ENCODE assay signal across 2 cellular contexts in the genomic region with DNA sequence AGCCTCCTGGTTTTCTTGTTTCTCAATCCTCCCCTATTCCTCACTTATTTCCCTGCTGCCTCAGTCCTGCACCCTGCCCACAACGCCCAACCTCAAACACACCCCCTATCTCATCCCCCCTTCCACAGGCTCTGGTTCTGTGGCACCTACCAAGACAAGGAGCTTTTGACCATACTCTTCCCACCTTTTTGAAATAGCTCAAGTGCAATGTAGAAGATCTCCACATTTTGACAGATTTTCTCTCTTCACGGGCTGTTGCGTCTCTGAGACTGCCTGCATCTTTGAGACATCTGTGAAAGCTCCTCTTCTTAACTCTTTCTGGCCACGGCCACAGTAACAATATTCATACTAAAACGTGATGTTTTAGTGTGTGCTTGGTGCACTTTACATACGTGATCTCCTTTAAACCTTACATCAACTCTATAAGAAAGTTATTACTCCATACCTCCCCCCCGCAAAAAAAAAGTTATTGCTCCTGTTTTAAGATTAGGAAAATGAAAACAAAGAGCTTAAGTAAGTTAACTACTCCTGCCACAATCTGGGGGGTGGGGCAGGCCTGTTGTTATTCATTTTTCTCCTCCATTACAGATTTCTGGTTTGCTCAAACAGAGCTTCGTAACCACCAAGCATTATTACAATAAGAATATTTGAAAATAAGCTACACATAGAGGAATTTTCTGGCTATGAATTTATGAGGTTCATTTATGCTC.
TF ChIP-seq lines count a peak whose summit lies in the region.

No MANE protein-coding gene starts in this region.

TF ChIP-seq in GM23338, 12 proteins besides CTCF, POLR2A, EP300 and RAD21 (continued from another document):
- TF ChIP-seq, protein P1, sequence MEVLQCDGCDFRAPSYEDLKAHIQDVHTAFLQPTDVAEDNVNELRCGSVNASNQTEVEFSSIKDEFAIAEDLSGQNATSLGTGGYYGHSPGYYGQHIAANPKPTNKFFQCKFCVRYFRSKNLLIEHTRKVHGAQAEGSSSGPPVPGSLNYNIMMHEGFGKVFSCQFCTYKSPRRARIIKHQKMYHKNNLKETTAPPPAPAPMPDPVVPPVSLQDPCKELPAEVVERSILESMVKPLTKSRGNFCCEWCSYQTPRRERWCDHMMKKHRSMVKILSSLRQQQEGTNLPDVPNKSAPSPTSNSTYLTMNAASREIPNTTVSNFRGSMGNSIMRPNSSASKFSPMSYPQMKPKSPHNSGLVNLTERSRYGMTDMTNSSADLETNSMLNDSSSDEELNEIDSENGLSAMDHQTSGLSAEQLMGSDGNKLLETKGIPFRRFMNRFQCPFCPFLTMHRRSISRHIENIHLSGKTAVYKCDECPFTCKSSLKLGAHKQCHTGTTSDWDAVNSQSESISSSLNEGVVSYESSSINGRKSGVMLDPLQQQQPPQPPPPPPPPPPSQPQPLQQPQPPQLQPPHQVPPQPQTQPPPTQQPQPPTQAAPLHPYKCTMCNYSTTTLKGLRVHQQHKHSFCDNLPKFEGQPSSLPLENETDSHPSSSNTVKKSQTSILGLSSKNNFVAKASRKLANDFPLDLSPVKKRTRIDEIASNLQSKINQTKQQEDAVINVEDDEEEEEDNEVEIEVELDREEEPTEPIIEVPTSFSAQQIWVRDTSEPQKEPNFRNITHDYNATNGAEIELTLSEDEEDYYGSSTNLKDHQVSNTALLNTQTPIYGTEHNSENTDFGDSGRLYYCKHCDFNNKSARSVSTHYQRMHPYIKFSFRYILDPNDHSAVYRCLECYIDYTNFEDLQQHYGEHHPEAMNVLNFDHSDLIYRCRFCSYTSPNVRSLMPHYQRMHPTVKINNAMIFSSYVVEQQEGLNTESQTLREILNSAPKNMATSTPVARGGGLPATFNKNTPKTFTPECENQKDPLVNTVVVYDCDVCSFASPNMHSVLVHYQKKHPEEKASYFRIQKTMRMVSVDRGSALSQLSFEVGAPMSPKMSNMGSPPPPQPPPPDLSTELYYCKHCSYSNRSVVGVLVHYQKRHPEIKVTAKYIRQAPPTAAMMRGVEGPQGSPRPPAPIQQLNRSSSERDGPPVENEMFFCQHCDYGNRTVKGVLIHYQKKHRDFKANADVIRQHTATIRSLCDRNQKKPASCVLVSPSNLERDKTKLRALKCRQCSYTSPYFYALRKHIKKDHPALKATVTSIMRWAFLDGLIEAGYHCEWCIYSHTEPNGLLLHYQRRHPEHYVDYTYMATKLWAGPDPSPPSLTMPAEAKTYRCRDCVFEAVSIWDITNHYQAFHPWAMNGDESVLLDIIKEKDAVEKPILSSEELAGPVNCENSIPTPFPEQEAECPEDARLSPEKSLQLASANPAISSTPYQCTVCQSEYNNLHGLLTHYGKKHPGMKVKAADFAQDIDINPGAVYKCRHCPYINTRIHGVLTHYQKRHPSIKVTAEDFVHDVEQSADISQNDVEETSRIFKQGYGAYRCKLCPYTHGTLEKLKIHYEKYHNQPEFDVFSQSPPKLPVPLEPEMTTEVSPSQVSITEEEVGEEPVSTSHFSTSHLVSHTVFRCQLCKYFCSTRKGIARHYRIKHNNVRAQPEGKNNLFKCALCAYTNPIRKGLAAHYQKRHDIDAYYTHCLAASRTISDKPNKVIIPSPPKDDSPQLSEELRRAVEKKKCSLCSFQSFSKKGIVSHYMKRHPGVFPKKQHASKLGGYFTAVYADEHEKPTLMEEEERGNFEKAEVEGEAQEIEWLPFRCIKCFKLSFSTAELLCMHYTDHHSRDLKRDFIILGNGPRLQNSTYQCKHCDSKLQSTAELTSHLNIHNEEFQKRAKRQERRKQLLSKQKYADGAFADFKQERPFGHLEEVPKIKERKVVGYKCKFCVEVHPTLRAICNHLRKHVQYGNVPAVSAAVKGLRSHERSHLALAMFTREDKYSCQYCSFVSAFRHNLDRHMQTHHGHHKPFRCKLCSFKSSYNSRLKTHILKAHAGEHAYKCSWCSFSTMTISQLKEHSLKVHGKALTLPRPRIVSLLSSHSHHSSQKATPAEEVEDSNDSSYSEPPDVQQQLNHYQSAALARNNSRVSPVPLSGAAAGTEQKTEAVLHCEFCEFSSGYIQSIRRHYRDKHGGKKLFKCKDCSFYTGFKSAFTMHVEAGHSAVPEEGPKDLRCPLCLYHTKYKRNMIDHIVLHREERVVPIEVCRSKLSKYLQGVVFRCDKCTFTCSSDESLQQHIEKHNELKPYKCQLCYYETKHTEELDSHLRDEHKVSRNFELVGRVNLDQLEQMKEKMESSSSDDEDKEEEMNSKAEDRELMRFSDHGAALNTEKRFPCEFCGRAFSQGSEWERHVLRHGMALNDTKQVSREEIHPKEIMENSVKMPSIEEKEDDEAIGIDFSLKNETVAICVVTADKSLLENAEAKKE (CRISPR knock-in tag; IDR thresholded peaks at IDR 0.05), result no peak
- TF ChIP-seq ZNF331 (CRISPR knock-in tag; IDR thresholded peaks at IDR 0.05; ENCODE audit: low read depth), result no peak
- TF ChIP-seq, protein P2, sequence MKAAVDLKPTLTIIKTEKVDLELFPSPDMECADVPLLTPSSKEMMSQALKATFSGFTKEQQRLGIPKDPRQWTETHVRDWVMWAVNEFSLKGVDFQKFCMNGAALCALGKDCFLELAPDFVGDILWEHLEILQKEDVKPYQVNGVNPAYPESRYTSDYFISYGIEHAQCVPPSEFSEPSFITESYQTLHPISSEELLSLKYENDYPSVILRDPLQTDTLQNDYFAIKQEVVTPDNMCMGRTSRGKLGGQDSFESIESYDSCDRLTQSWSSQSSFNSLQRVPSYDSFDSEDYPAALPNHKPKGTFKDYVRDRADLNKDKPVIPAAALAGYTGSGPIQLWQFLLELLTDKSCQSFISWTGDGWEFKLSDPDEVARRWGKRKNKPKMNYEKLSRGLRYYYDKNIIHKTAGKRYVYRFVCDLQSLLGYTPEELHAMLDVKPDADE (IDR thresholded peaks at IDR 0.05), result no peak
- TF ChIP-seq, protein P3, sequence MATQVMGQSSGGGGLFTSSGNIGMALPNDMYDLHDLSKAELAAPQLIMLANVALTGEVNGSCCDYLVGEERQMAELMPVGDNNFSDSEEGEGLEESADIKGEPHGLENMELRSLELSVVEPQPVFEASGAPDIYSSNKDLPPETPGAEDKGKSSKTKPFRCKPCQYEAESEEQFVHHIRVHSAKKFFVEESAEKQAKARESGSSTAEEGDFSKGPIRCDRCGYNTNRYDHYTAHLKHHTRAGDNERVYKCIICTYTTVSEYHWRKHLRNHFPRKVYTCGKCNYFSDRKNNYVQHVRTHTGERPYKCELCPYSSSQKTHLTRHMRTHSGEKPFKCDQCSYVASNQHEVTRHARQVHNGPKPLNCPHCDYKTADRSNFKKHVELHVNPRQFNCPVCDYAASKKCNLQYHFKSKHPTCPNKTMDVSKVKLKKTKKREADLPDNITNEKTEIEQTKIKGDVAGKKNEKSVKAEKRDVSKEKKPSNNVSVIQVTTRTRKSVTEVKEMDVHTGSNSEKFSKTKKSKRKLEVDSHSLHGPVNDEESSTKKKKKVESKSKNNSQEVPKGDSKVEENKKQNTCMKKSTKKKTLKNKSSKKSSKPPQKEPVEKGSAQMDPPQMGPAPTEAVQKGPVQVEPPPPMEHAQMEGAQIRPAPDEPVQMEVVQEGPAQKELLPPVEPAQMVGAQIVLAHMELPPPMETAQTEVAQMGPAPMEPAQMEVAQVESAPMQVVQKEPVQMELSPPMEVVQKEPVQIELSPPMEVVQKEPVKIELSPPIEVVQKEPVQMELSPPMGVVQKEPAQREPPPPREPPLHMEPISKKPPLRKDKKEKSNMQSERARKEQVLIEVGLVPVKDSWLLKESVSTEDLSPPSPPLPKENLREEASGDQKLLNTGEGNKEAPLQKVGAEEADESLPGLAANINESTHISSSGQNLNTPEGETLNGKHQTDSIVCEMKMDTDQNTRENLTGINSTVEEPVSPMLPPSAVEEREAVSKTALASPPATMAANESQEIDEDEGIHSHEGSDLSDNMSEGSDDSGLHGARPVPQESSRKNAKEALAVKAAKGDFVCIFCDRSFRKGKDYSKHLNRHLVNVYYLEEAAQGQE (IDR thresholded peaks at IDR 0.05; ENCODE audit: unreplicated experiment), result no peak
TF ChIP-seq in GM23338: peak in this region for 0.

TF ChIP-seq in WTC11, 78 proteins besides CTCF, POLR2A, EP300 and RAD21 (continued from another document):
- TF ChIP-seq, protein P4, sequence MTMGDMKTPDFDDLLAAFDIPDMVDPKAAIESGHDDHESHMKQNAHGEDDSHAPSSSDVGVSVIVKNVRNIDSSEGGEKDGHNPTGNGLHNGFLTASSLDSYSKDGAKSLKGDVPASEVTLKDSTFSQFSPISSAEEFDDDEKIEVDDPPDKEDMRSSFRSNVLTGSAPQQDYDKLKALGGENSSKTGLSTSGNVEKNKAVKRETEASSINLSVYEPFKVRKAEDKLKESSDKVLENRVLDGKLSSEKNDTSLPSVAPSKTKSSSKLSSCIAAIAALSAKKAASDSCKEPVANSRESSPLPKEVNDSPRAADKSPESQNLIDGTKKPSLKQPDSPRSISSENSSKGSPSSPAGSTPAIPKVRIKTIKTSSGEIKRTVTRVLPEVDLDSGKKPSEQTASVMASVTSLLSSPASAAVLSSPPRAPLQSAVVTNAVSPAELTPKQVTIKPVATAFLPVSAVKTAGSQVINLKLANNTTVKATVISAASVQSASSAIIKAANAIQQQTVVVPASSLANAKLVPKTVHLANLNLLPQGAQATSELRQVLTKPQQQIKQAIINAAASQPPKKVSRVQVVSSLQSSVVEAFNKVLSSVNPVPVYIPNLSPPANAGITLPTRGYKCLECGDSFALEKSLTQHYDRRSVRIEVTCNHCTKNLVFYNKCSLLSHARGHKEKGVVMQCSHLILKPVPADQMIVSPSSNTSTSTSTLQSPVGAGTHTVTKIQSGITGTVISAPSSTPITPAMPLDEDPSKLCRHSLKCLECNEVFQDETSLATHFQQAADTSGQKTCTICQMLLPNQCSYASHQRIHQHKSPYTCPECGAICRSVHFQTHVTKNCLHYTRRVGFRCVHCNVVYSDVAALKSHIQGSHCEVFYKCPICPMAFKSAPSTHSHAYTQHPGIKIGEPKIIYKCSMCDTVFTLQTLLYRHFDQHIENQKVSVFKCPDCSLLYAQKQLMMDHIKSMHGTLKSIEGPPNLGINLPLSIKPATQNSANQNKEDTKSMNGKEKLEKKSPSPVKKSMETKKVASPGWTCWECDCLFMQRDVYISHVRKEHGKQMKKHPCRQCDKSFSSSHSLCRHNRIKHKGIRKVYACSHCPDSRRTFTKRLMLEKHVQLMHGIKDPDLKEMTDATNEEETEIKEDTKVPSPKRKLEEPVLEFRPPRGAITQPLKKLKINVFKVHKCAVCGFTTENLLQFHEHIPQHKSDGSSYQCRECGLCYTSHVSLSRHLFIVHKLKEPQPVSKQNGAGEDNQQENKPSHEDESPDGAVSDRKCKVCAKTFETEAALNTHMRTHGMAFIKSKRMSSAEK (CRISPR knock-in tag; IDR thresholded peaks at IDR 0.05; ENCODE audit: borderline replicate concordance), result no peak
- TF ChIP-seq TP53 (CRISPR knock-in tag; IDR thresholded peaks at IDR 0.05) (no peak), CREM (CRISPR knock-in tag; IDR thresholded peaks at IDR 0.05) (no peak), SOX15 (CRISPR knock-in tag; IDR thresholded peaks at IDR 0.05) (no peak), ZBTB21 (CRISPR knock-in tag; IDR thresholded peaks at IDR 0.05; ENCODE audit: borderline replicate concordance) (no peak), RORB (CRISPR knock-in tag; IDR thresholded peaks at IDR 0.05) (no peak), ELF4 (CRISPR knock-in tag; IDR thresholded peaks at IDR 0.05; ENCODE audit: low read depth) (no peak), SP1 (CRISPR knock-in tag; conservative IDR thresholded peaks at IDR 0.05) (no peak), GABPB1 (CRISPR knock-in tag; IDR thresholded peaks at IDR 0.05) (no peak), RELA (CRISPR knock-in tag; IDR thresholded peaks at IDR 0.05; ENCODE audit: borderline replicate concordance) (no peak)
- TF ChIP-seq, protein P5, sequence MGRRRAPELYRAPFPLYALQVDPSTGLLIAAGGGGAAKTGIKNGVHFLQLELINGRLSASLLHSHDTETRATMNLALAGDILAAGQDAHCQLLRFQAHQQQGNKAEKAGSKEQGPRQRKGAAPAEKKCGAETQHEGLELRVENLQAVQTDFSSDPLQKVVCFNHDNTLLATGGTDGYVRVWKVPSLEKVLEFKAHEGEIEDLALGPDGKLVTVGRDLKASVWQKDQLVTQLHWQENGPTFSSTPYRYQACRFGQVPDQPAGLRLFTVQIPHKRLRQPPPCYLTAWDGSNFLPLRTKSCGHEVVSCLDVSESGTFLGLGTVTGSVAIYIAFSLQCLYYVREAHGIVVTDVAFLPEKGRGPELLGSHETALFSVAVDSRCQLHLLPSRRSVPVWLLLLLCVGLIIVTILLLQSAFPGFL (CRISPR knock-in tag; IDR thresholded peaks at IDR 0.05; ENCODE audit: borderline replicate concordance), result no peak
- TF ChIP-seq, protein P6, sequence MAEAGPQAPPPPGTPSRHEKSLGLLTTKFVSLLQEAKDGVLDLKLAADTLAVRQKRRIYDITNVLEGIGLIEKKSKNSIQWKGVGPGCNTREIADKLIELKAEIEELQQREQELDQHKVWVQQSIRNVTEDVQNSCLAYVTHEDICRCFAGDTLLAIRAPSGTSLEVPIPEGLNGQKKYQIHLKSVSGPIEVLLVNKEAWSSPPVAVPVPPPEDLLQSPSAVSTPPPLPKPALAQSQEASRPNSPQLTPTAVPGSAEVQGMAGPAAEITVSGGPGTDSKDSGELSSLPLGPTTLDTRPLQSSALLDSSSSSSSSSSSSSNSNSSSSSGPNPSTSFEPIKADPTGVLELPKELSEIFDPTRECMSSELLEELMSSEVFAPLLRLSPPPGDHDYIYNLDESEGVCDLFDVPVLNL (CRISPR knock-in tag; IDR thresholded peaks at IDR 0.05; ENCODE audit: borderline replicate concordance, low read depth), result no peak
